8 cellular contexts compared by ENCODE assay signal in genomic region chr13:20191311-20191901, GRCh38. TPM values are rescaled to one million over a fixed set of nuclear protein-coding genes. Genes with fewer than 3 reads are reported as not detected.
DNase-seq lines count a peak whose midpoint lies in the region; ATAC-seq and TF ChIP-seq lines count a peak whose summit lies in the region.

No MANE protein-coding gene starts in this region.

- H3K27me3 ChIP-seq in GM23248 (replicated peaks; ENCODE audit: insufficient read depth) (peaks cover 35% of the 10 kb centered on the region), iPS-15b (ENCODE audit: control insufficient read depth, insufficient read depth, low read length) (peaks cover 79% of the 10 kb centered on the region), psoas muscle (ENCODE audit: insufficient read depth in 3 of 3, low read length in 2 of 3) (peaks cover 2 to 61% (median 31%) of the 10 kb centered on the region in 3 donors)

- H3K9ac ChIP-seq in GM23248 (no peak overlapping the region), iPS-15b (ENCODE audit: low read depth, low read length) (no peak overlapping the region)

- H3K4me1 ChIP-seq in GM23248 (ENCODE audit: insufficient read depth): peaks cover 22% of the 10 kb centered on the region
- H3K4me1 ChIP-seq in iPS-15b (ENCODE audit: control insufficient read depth, insufficient read depth, low read length): peaks cover 2% of the 10 kb centered on the region
- peaks cover 26% of the 10 kb centered on the region for H3K4me1 ChIP-seq in psoas muscle

- H3K36me3 ChIP-seq in GM23248 (ENCODE audit: low read depth) (no peaks in the 10 kb centered on the region), iPS-15b (ENCODE audit: control insufficient read depth, insufficient read depth, low read length) (no peaks in the 10 kb centered on the region), psoas muscle (ENCODE audit: insufficient read depth in 1 of 2, low read depth in 1 of 2) (no peaks in the 10 kb centered on the region)

- POLR2A ChIA-PET in T-cell (lab: Charles Lee): interaction anchor here in 1 of 2 donors (0.6 kb wide), 1 partner anchor 1199 kb away, joined by 3 read pairs; no protein-coding TSS in a partner anchor

- H3K4me2 ChIP-seq in GM23248 (ENCODE audit: unreplicated experiment): peak overlapping the region; percentile 65

- H3K9me3 ChIP-seq in GM23248 (ENCODE audit: low read depth): no peaks in the 10 kb centered on the region
- no peaks in the 10 kb centered on the region for H3K9me3 ChIP-seq in iPS-15b (ENCODE audit: control insufficient read depth, insufficient read depth, low read length)
- no peaks in the 10 kb centered on the region for H3K9me3 ChIP-seq in psoas muscle

- intact Hi-C loops in psoas muscle (cut with DNase I): no loop called here

- DNase-seq in GM23248 (no peak), T-cell (no peak), psoas muscle (peak in 1 of 2 donors; percentile 34), NCI-H526 (lab: John Stamatoyannopoulos, UW) (no peak)
- DNase-seq in activated CD4-positive, CD25-positive, alpha-beta regulatory T cell treated with anti-CD3 and anti-CD28 coated beads, Interleukin-2, amount 50 U/mL, for 72 hours: no peak
- DNase-seq in stimulated activated CD4-positive, alpha-beta T cell treated with anti-CD3 and anti-CD28 coated beads, Interleukin-4, amount 100 ng/mL, for 4 hours: no peak

- H3K27ac ChIP-seq in GM23248 (no peak overlapping the region), psoas muscle (no peak overlapping the region)

- CTCF ChIA-PET in T-cell (lab: Charles Lee): interaction anchor here (0.5 to 1.0 kb wide), 3 partner anchors 17 to 517 kb away, joined by 3 read pairs; no protein-coding TSS in a partner anchor

- H3K27me3 Mint-ChIP-seq in T-cell: peaks cover 39 to 52% of the 10 kb centered on the region in 2 donors

- H3K4me3 Mint-ChIP-seq in T-cell: peak overlapping the region; percentile 53 to 70 (median 57)

- no peaks in the 10 kb centered on the region for H3K36me3 Mint-ChIP-seq in T-cell

- H4K20me1 ChIP-seq in GM23248 (ENCODE audit: insufficient read depth): no peaks in the 10 kb centered on the region

- peaks cover 24% of the 10 kb centered on the region for H3F3A ChIP-seq in GM23248 (ENCODE audit: insufficient read depth)

- no peaks in the 10 kb centered on the region for H3K9me2 ChIP-seq in GM23248 (ENCODE audit: insufficient read depth)

- no peak for TF ChIP-seq CTCF in psoas muscle (IDR thresholded peaks at IDR 0.05)

- no peak overlapping the region for H3K27ac Mint-ChIP-seq in T-cell

- H2AFZ ChIP-seq in GM23248: no peak overlapping the region

- in situ Hi-C loops in GM23248 (cut with MboI): loop anchor here (10.0 to 25.0 kb wide), 3 partner anchors 293 to 646 kb away; no protein-coding TSS in a partner anchor

- no peaks in the 10 kb centered on the region for H3K79me2 ChIP-seq in GM23248 (ENCODE audit: insufficient read depth)

- 75 to 78% methylated on average over 9 of the region's 9 CpGs for WGBS in GM23248 (ENCODE audit: low coverage in 1 of 2, low lambda C conversion rate in 2 of 2, missing lambda C conversion rate in 2 of 2), 2 experiments
- WGBS in psoas muscle, 3 donors: 56 to 68% (median 56%) methylated on average over 9 of the region's 9 CpGs

- H3K9me3 Mint-ChIP-seq in T-cell: no peaks in the 10 kb centered on the region

- no peak overlapping the region for H3K4me3 ChIP-seq in GM23248
- H3K4me3 ChIP-seq in iPS-15b (ENCODE audit: low read depth, low read length): peak overlapping the region; percentile 58
- peak overlapping the region; percentile 71 for H3K4me3 ChIP-seq in psoas muscle

- H3K4me1 Mint-ChIP-seq in T-cell: peaks cover 21 to 25% (median 22%) of the 10 kb centered on the region in 3 donors

- ATAC-seq in T-cell (replicated peaks in 1 of 4): no peak
- ATAC-seq in psoas muscle: peak in 1 of 4 donors; percentile 21
- ATAC-seq in HG03342 (IDR thresholded peaks at IDR 0.05; ENCODE audit: unreplicated experiment): no peak

RNA-seq across cellular contexts. Expression of gene GJB2, which starts 1.3 kb away (rescaled TPM):
- 0.11 and 0.25 TPM in 2 replicates for total RNA-seq in GM23248 (2014; rRNA removed; shearing (Covaris generic))
- polyA plus RNA-seq in GM23248 (2016; fragmentation: Nextera tagmentation; extraction: Ambion mirVana) (0.16 and 0.20 TPM in 2 replicates), psoas muscle (under 1 TPM; 0.07 to 0.47 (median 0.26) TPM)
- total RNA-seq in T-cell (under 1 TPM in 2 of 5 donors, not detected in 3; 0.10 to 0.15 TPM), psoas muscle (under 1 TPM in 2 of 4 donors, not detected in 2; 0.11 to 0.26 TPM)

RNA-seq across cellular contexts. Expression of gene GJA3, which starts 30.6 kb away (rescaled TPM):
- 5.5 and 5.8 TPM in 2 replicates for total RNA-seq in GM23248 (2014; rRNA removed; shearing (Covaris generic))
- polyA plus RNA-seq in GM23248 (2016; fragmentation: Nextera tagmentation; extraction: Ambion mirVana) (1.9 and 2.1 TPM in 2 replicates), psoas muscle (under 1 TPM in 1 of 3 donors, not detected in 2; 0.01 TPM)
- total RNA-seq in T-cell (under 1 TPM; 0.10 to 0.93 (median 0.42) TPM), psoas muscle (under 1 TPM in 1 of 4 donors, not detected in 3; 0.06 TPM)

RNA-seq across cellular contexts. Expression of gene GJB6, which starts 40.7 kb away (rescaled TPM):
- total RNA-seq in GM23248 (2014; rRNA removed; shearing (Covaris generic)): not detected in 2 replicates
- not detected in 2 replicates for polyA plus RNA-seq in GM23248 (2016; fragmentation: Nextera tagmentation; extraction: Ambion mirVana)
- 1 to 10 TPM; 1.1 to 5.2 (median 2.9) TPM for total RNA-seq in T-cell
- not detected for total RNA-seq in psoas muscle
- under 1 TPM in 1 of 3 donors, not detected in 2; 0.03 TPM for polyA plus RNA-seq in psoas muscle
